In the genomic region with DNA sequence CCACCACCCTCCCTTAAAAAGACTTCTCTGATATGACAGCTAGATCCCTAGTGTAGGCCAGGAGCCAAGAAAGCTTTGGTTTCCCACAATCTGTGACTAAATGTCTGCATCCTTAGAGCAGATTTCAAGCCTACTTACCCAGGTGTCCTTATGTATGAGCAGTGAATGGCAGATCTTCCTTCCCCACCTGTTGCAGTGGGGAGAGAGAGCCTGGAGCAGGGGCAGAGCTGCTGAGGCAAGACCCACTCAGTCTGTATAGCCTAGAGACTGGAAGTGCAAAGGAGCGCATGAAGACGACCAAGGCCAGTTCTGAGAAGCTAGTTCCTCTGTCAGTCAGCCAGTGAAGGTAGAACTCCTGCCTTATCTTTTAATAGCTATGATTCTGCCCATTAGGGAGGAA, we compare ENCODE assay signal across 27 cellular contexts.
"Had no signal": no experiment of that assay in that cellular context is flagged by ENCODE, and none has a peak within 500 bp of the region (broad histone marks: within the 10 kb centered on the region; RNA-seq: fewer than 3 reads in every experiment).

No MANE protein-coding gene starts in this region.

- H3K9me3 ChIP-seq: body of pancreas, esophagus muscularis mucosa, gastrocnemius medialis, heart left ventricle had no signal

- H3K4me3 ChIP-seq: body of pancreas, esophagus muscularis mucosa, gastrocnemius medialis, heart left ventricle had no signal

- DNase-seq: activated CD4-positive, alpha-beta T cell treated with anti-CD3 and anti-CD28 coated beads for 1 hour; activated CD4-positive, alpha-beta T cell treated with anti-CD3 and anti-CD28 coated beads for 4 hours; activated CD4-positive, alpha-beta T cell treated with anti-CD3 and anti-CD28 coated beads, Interleukin-2, amount 50 U/mL, for 1 hour; activated CD4-positive, alpha-beta T cell treated with anti-CD3 and anti-CD28 coated beads, Interleukin-2, amount 50 U/mL, for 48 hours; activated CD8-positive, alpha-beta memory T cell treated with anti-CD3 and anti-CD28 coated beads for 24 hours; activated CD8-positive, alpha-beta T cell treated with anti-CD3 and anti-CD28 coated beads for 36 hours; activated effector memory CD4-positive, alpha-beta T cell treated with Interleukin-2 at 50 U/mL for 16 hours; activated gamma-delta T cell treated with Interleukin-2 at 50 U/mL for 16 hours; activated naive CD4-positive, alpha-beta T cell treated with anti-CD3 and anti-CD28 coated beads, Interleukin-2, amount 50 U/mL, for 16 hours; activated naive CD4-positive, alpha-beta T cell treated with Interleukin-2 at 50 U/mL for 16 hours; activated T-cell treated with anti-CD3 and anti-CD28 coated beads, Interleukin-2, amount 50 U/mL, for 4 hours; amniotic stem cell; anterior cingulate cortex; body of pancreas; caudate nucleus; cortex of kidney; dermis blood vessel endothelial cell; effector CD4-positive, alpha-beta T cell; effector memory CD8-positive, alpha-beta T cell; erythroblast; foreskin keratinocyte; gastrocnemius medialis; glutamatergic neuron; heart left ventricle; hypothalamus had no signal

- ATAC-seq: activated CD8-positive, alpha-beta T cell treated with anti-CD3 and anti-CD28 coated beads for 36 hours; activated T-cell treated with anti-CD3 and anti-CD28 coated beads, Interleukin-2, amount 50 U/mL, for 4 hours; activated T-helper 17 cell treated with anti-CD3 and anti-CD28 coated beads, Interleukin-2, amount 50 U/mL, for 72 hours; body of pancreas; effector memory CD8-positive, alpha-beta T cell; foreskin keratinocyte; gastrocnemius medialis; heart left ventricle had no signal

- H3K27ac ChIP-seq: body of pancreas, esophagus muscularis mucosa, foreskin keratinocyte, gastrocnemius medialis, heart left ventricle had no signal

- H3K4me1 ChIP-seq: body of pancreas, esophagus muscularis mucosa, foreskin keratinocyte, gastrocnemius medialis, heart left ventricle had no signal

- H3K36me3 ChIP-seq: esophagus muscularis mucosa, gastrocnemius medialis, heart left ventricle had no signal
